8 cellular contexts compared by ENCODE assay signal in the genomic region with DNA sequence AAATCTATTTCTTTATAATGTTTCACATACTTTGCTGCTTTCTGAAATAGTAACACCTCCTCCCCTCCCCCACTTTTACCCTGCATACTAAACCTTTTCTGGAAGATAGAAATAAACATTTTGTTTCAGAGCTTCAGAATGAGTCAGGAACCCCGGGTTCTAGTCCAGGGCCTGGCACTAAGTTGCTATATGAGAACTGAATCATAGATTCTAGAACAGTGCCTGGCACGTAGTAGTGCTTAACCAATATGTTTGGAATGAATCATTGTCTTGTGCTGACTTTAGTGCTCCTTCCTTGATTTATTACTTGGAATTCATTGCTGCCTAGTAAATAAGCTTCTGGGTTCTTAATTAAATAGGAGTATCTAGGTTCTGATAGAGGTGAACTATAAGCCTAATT. TPM values are rescaled to one million over a fixed set of nuclear protein-coding genes. Genes with fewer than 3 reads are reported as not detected.
DNase-seq lines count a peak whose midpoint lies in the region; ATAC-seq and TF ChIP-seq lines count a peak whose summit lies in the region.

No MANE protein-coding gene starts in this region.

- no TSS peak for BruUV-seq in Panc1 (replicated peaks; lab: Mats Ljungman, UMichigan)

- no peak for DNase-seq in Panc1 (ENCODE audit: low read depth, low spot score)
- DNase-seq in effector memory CD4-positive, alpha-beta T cell: no peak
- peak; percentile 33 for DNase-seq in stimulated activated CD4-positive, alpha-beta T cell treated with anti-CD3 and anti-CD28 coated beads, Interleukin-12 subunit alpha, Interleukin-12 subunit beta, amount 100 ng/mL, for 4 hours
- no peak for DNase-seq in hepatic stellate cell (ENCODE audit: low spot score)
- DNase-seq in NCI-H2227 (lab: John Stamatoyannopoulos, UW; ENCODE audit: unreplicated experiment): no peak
- no peak for DNase-seq in NCI-H187 treated with DMSO at 0.1 percent for 48 hours (lab: John Stamatoyannopoulos, UW)

- CTCF ChIA-PET in Panc1 (lab: Charles Lee): no interaction called here

- no peaks in the 10 kb centered on the region for H3K36me3 ChIP-seq in Panc1 (ENCODE audit: control insufficient read depth, insufficient read depth, low read length)
- no peaks in the 10 kb centered on the region for H3K36me3 ChIP-seq in effector memory CD4-positive, alpha-beta T cell (ENCODE audit: control insufficient read depth, insufficient read depth, low read length)

- POLR2A ChIA-PET in Panc1 (lab: Charles Lee): no interaction called here

- intact Hi-C loops in Panc1 (cut with micrococcal nuclease; ENCODE audit: unreplicated experiment): no loop called here

- H3K4me3 ChIP-seq in Panc1 (ENCODE audit: low read depth in 2 of 2, low read length in 2 of 2): no peak overlapping the region
- H3K4me3 ChIP-seq in effector memory CD4-positive, alpha-beta T cell (ENCODE audit: insufficient read depth, low read depth, low read length, poor library complexity, severe bottlenecking): no peak overlapping the region

- H3K27ac ChIP-seq in Panc1 (ENCODE audit: low read length): no peak overlapping the region
- H3K27ac ChIP-seq in effector memory CD4-positive, alpha-beta T cell (ENCODE audit: insufficient read depth, low read length, poor library complexity, severe bottlenecking): peak overlapping the region; percentile 33

- no peak for TF ChIP-seq CTCF in Panc1 (IDR thresholded peaks at IDR 0.05)

- in situ Hi-C loops in Panc1 (cut with HindIII; ENCODE audit: low pct_unique_long_range_greater_than_20kb, low sequenced_read_pairs): no loop called here

- H3K4me1 ChIP-seq in Panc1 (ENCODE audit: control insufficient read depth, insufficient read depth, low read length): peaks cover 51% of the 10 kb centered on the region
- H3K4me1 ChIP-seq in effector memory CD4-positive, alpha-beta T cell (ENCODE audit: control insufficient read depth, insufficient read depth, low read length, poor library complexity, severe bottlenecking): peaks cover 54% of the 10 kb centered on the region

- no peaks in the 10 kb centered on the region for H3K9me3 ChIP-seq in Panc1 (ENCODE audit: control insufficient read depth, insufficient read depth, low read depth, low read length)
- no peaks in the 10 kb centered on the region for H3K9me3 ChIP-seq in effector memory CD4-positive, alpha-beta T cell (ENCODE audit: control insufficient read depth, low read length)

- H3K27me3 ChIP-seq in Panc1 (ENCODE audit: control insufficient read depth, insufficient read depth, low read length): no peaks in the 10 kb centered on the region
- H3K27me3 ChIP-seq in effector memory CD4-positive, alpha-beta T cell (replicated peaks; ENCODE audit: control insufficient read depth, insufficient read depth, low read length, poor library complexity, severe bottlenecking): no peaks in the 10 kb centered on the region

- peak; percentile 32 for ATAC-seq in GM18520 (IDR thresholded peaks at IDR 0.05; ENCODE audit: unreplicated experiment)
- ATAC-seq in Panc1: 0 out of 2 replicates have a peak, but pooled peaks have one; percentile 45
- no peak for ATAC-seq in HG02884 (IDR thresholded peaks at IDR 0.05; ENCODE audit: unreplicated experiment)

RNA-seq across cellular contexts. Expression of gene TAB2, which starts 18.4 kb away (rescaled TPM):
- total RNA-seq in Panc1 (2021; ENCODE audit: unreplicated experiment): 47.2 TPM
- 24.1 TPM for polyA plus RNA-seq in Panc1 (2012; ENCODE audit: insufficient read length)
